Comparison of ENCODE assay signal across 1 cellular context in the genomic region with DNA sequence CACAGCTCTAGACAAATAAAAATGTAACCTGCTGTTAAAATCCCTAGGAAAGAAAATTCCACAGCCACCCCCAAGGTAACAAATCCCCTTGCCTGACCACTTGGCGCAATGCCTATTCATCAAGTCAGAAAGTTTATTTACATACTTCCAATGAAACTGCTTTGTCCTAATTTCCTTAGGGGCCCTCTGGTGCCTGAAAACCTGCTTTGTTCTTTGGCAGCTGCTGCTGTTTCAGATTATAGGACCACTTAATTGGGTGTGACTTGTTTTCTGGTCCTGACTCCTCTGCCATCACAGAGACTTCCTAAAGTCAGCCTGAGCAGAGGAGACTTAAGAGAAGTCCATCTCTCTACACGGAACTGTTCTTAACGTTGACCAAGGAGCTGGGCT.
TF ChIP-seq lines count a peak whose summit lies in the region.

No MANE protein-coding gene starts in this region.

TF ChIP-seq in WTC11, 78 proteins besides CTCF, POLR2A, EP300 and RAD21 (continued from another document):
- TF ChIP-seq USF2 (CRISPR knock-in tag; IDR thresholded peaks at IDR 0.05) (no peak), ATF1 (CRISPR knock-in tag; IDR thresholded peaks at IDR 0.05) (no peak), NFYB (CRISPR knock-in tag; conservative IDR thresholded peaks at IDR 0.05; ENCODE audit: low read depth) (no peak), ZNF317 (CRISPR knock-in tag; IDR thresholded peaks at IDR 0.05; ENCODE audit: borderline replicate concordance, low read depth) (no peak), TCF7 (CRISPR knock-in tag; IDR thresholded peaks at IDR 0.05; ENCODE audit: low read depth) (no peak), STAT6 (CRISPR knock-in tag; conservative IDR thresholded peaks at IDR 0.05; ENCODE audit: low read depth) (no peak)
